Comparison of ENCODE assay signal across 26 cellular contexts in the genomic region with DNA sequence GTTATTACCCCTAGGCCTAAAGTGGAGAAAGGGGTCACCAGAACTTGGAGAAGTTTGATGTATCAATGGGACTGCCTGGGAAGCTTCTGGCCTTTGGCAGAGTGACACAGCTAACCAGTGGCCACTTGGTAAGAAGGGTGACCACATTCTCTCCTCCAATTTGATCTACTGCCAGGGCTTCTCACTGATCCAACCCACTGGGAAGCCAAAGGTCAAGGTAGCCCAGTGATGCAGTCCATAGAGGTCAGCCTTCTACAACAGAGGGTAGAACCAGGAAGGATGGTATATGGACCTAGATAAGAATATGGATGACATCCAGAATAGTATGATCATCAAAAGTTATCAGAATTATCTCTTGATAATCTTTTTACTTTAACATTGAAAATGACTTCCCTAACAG.
DNase-seq lines count a peak whose midpoint lies in the region; ATAC-seq, FAIRE-seq and TF ChIP-seq lines count a peak whose summit lies in the region.
"Had no signal": no experiment of that assay in that cellular context is flagged by ENCODE, and none has a peak within 500 bp of the region (broad histone marks: within the 10 kb centered on the region; RNA-seq: fewer than 3 reads in every experiment).

No MANE protein-coding gene starts in this region.

- TF ChIP-seq CTCF in astrocyte (IDR thresholded peaks at IDR 0.05; ENCODE audit: insufficient read depth, low read depth, low read length) = no peak
- TF ChIP-seq CTCF in HepG2 (CRISPR knock-in tag; IDR thresholded peaks at IDR 0.05) = peak; percentile 8; the same call in 1 of the 2 replicates
- TF ChIP-seq CTCF in progenitor cell of endocrine pancreas (IDR thresholded peaks at IDR 0.05; ENCODE audit: unreplicated experiment) = no peak

- TF ChIP-seq POLR2A in HepG2 (IDR thresholded peaks at IDR 0.05; ENCODE audit: insufficient read depth in 1 of 2, low read depth in 2 of 2, low read length in 2 of 2) = no peak

- H3K79me2 ChIP-seq in astrocyte (ENCODE audit: insufficient read depth, low read length) = no peaks in the 10 kb centered on the region
- H3K79me2 ChIP-seq in HepG2 (ENCODE audit: insufficient read depth, low read length) = no peaks in the 10 kb centered on the region

- H3K4me1 ChIP-seq in astrocyte (ENCODE audit: insufficient read depth, low read length) = peaks cover 10% of the 10 kb centered on the region
- H3K4me1 ChIP-seq in HepG2 (ENCODE audit: insufficient read depth, low read length) = peaks cover 15% of the 10 kb centered on the region

- H3K9me3 Mint-ChIP-seq in astrocyte (ENCODE audit: unreplicated experiment) (no peaks in the 10 kb centered on the region), progenitor cell of endocrine pancreas (ENCODE audit: low read depth) (no peaks in the 10 kb centered on the region)
- H3K9me3 Mint-ChIP-seq: CD4-positive, CD25-positive, alpha-beta regulatory T cell; GM23338 had no signal

- intact Hi-C loops in HepG2 (cut with micrococcal nuclease; ENCODE audit: unreplicated experiment) = no loop called here

- H3K9me3 ChIP-seq in astrocyte (ENCODE audit: insufficient read depth, low read depth, low read length) = no peaks in the 10 kb centered on the region
- no peaks in the 10 kb centered on the region for H3K9me3 ChIP-seq in HepG2 (ENCODE audit: low read length)

- DNase-seq in LHCN-M2 (ENCODE audit: low read depth) (peak; percentile 32), astrocyte (ENCODE audit: low read depth) (no peak), HepG2 (ENCODE audit: low spot score) (peak; percentile 18), renal cortical epithelial cell (ENCODE audit: low read depth) (peak; percentile 53), progenitor cell of endocrine pancreas (ENCODE audit: low spot score, unreplicated experiment) (no peak), AML-193 (lab: John Stamatoyannopoulos, UW) (no peak), NCI-H1417 treated with DMSO at 0.1 percent for 48 hours (lab: John Stamatoyannopoulos, UW) (no peak)
- DNase-seq: CD4-positive, CD25-positive, alpha-beta regulatory T cell; COR-L47; DMS79 treated with DMSO at 0.1 percent for 48 hours; HCEC 1CT; KG1; MV-4-11; NCI-H1105 treated with DMSO at 0.1 percent for 48 hours; NCI-H1694; NCI-H2081; NCI-H2171; NCI-H345; NCI-H524 treated with DMSO at 0.1 percent for 48 hours; NCI-H82; OCI-M1; RPMI8226; SHP77 had no signal

- H3K4me3 Mint-ChIP-seq in astrocyte (ENCODE audit: unreplicated experiment) (no peak overlapping the region), progenitor cell of endocrine pancreas (ENCODE audit: low read depth) (no peak overlapping the region)
- H3K4me3 Mint-ChIP-seq: CD4-positive, CD25-positive, alpha-beta regulatory T cell; GM23338 had no signal

- no peaks in the 10 kb centered on the region for H3K36me3 Mint-ChIP-seq in astrocyte (ENCODE audit: low read depth, unreplicated experiment)
- H3K36me3 Mint-ChIP-seq in progenitor cell of endocrine pancreas (ENCODE audit: insufficient read depth) = no peaks in the 10 kb centered on the region
- H3K36me3 Mint-ChIP-seq: CD4-positive, CD25-positive, alpha-beta regulatory T cell had no signal

- TF ChIP-seq EP300 in HepG2 (IDR thresholded peaks at IDR 0.05; ENCODE audit: low read depth in 2 of 2, low read length in 2 of 2) (no peak), HepG2 (CRISPR knock-in tag; IDR thresholded peaks at IDR 0.05; ENCODE audit: borderline replicate concordance) (no peak)

- in situ Hi-C loops in HepG2 (cut with HindIII; ENCODE audit: extremely low pct_ligation_motif_present, low pct_unique_long_range_greater_than_20kb) = loop anchor here (25.0 kb wide), 1 partner anchor 719 kb away; no protein-coding TSS in a partner anchor

- H3K4me2 ChIP-seq in astrocyte (ENCODE audit: low read length) (no peak overlapping the region), HepG2 (ENCODE audit: low read depth, low read length) (no peak overlapping the region)
- H3K4me2 ChIP-seq: GM23338 had no signal

- H3K4me3 ChIP-seq in astrocyte (ENCODE audit: insufficient read depth, low read depth, low read length) (no peak overlapping the region), HepG2 (replicated peaks in 1 of 3; ENCODE audit: insufficient read depth in 1 of 3, low read depth in 2 of 3, low read length in 3 of 3) (no peak overlapping the region)
- H3K4me3 ChIP-seq: GM23338 had no signal

- peak; percentile 26; the same call in 1 of the 3 replicates for ATAC-seq in HepG2
- ATAC-seq: GM23338 had no signal

- TF ChIP-seq RAD21 in HepG2 (CRISPR knock-in tag; IDR thresholded peaks at IDR 0.05) = no peak

- no peaks in the 10 kb centered on the region for H3K36me3 ChIP-seq in astrocyte (ENCODE audit: insufficient read depth, low read length)
- H3K36me3 ChIP-seq in HepG2 (replicated peaks in 1 of 2; ENCODE audit: control insufficient read depth in 1 of 2, insufficient read depth in 2 of 2, low read length in 2 of 2) = no peaks in the 10 kb centered on the region

- POLR2A ChIA-PET in HepG2 (lab: Yijun Ruan, JAX) = interaction anchor here (0.6 kb wide), 1 partner anchor 787 kb away, joined by 3 read pairs; no protein-coding TSS in a partner anchor

- H3K4me1 Mint-ChIP-seq in astrocyte (ENCODE audit: low read depth, unreplicated experiment) (peaks cover 14% of the 10 kb centered on the region), progenitor cell of endocrine pancreas (ENCODE audit: low read depth) (peaks cover 6% of the 10 kb centered on the region)
- H3K4me1 Mint-ChIP-seq: CD4-positive, CD25-positive, alpha-beta regulatory T cell; GM23338 had no signal

- CTCF ChIA-PET in HepG2 (lab: Yijun Ruan, JAX; ENCODE audit: low intra/inter-chr PET ratio, low total read pairs) = no interaction called here

- H3K27ac ChIP-seq in astrocyte (ENCODE audit: low read depth, low read length) (no peak overlapping the region), HepG2 (ENCODE audit: extremely low read length, insufficient read depth, low read length) (no peak overlapping the region)
- H3K27ac ChIP-seq: HL-60 had no signal

- no peak for FAIRE-seq in astrocyte (lab: Jason Lieb, UNC)
- FAIRE-seq in HepG2 (lab: Jason Lieb, UNC) = no peak
- FAIRE-seq: GM12891 had no signal

- H3K27me3 Mint-ChIP-seq in astrocyte (ENCODE audit: low read depth, unreplicated experiment) = no peaks in the 10 kb centered on the region
- no peaks in the 10 kb centered on the region for H3K27me3 Mint-ChIP-seq in progenitor cell of endocrine pancreas
- H3K27me3 Mint-ChIP-seq: CD4-positive, CD25-positive, alpha-beta regulatory T cell had no signal

- H2AFZ ChIP-seq in astrocyte (ENCODE audit: low read depth, low read length) (no peak overlapping the region), HepG2 (ENCODE audit: low read length) (peak overlapping the region; percentile 24)
- H2AFZ ChIP-seq: GM23338 had no signal

- no peaks in the 10 kb centered on the region for H3K27me3 ChIP-seq in astrocyte (ENCODE audit: insufficient read depth, low read length)
- no peaks in the 10 kb centered on the region for H3K27me3 ChIP-seq in HepG2 (ENCODE audit: control insufficient read depth in 1 of 2, insufficient read depth in 2 of 2, low read length in 2 of 2)

- no peak overlapping the region for H3K9ac ChIP-seq in astrocyte (ENCODE audit: low read length)
- no peak overlapping the region for H3K9ac ChIP-seq in HepG2 (ENCODE audit: insufficient read depth, low read depth, low read length)

- H4K20me1 ChIP-seq in astrocyte (ENCODE audit: insufficient read depth, low read length) (no peaks in the 10 kb centered on the region), HepG2 (ENCODE audit: insufficient read depth, low read length) (no peaks in the 10 kb centered on the region)

- BruUV-seq in HepG2 (replicated peaks; lab: Mats Ljungman, UMichigan) = no TSS peak

- H3K27ac Mint-ChIP-seq in astrocyte (ENCODE audit: unreplicated experiment) (peak overlapping the region; percentile 10), progenitor cell of endocrine pancreas (no peak overlapping the region)
- H3K27ac Mint-ChIP-seq: CD4-positive, CD25-positive, alpha-beta regulatory T cell; GM23338 had no signal

TF ChIP-seq in HepG2, 621 proteins besides CTCF, POLR2A, EP300 and RAD21 (continues in another document):
- TF ChIP-seq TGIF2 (CRISPR knock-in tag; IDR thresholded peaks at IDR 0.05) (no peak), NR2C2 (CRISPR knock-in tag; IDR thresholded peaks at IDR 0.05; ENCODE audit: borderline replicate concordance) (0 out of 2 replicates have a peak, but pooled peaks have one; percentile 17), TCF7 (IDR thresholded peaks at IDR 0.05; ENCODE audit: low read depth) (no peak), ATM (IDR thresholded peaks at IDR 0.05; ENCODE audit: borderline replicate concordance) (no peak), HNF4A (CRISPR knock-in tag; IDR thresholded peaks at IDR 0.05) (peak; percentile 22; the same call in 1 of the 2 replicates), MTF2 (CRISPR knock-in tag; IDR thresholded peaks at IDR 0.05; ENCODE audit: borderline replicate concordance) (no peak), HOXA5 (CRISPR knock-in tag; IDR thresholded peaks at IDR 0.05) (no peak), NFATC3 (CRISPR knock-in tag; IDR thresholded peaks at IDR 0.05) (no peak), ZNF431 (CRISPR knock-in tag; IDR thresholded peaks at IDR 0.05; ENCODE audit: borderline replicate concordance, low read depth) (no peak), PHF20 (CRISPR knock-in tag; IDR thresholded peaks at IDR 0.05) (no peak), ATF1 (CRISPR knock-in tag; IDR thresholded peaks at IDR 0.05) (no peak), STAG1 (CRISPR knock-in tag; IDR thresholded peaks at IDR 0.05) (peak; percentile 5; the same call in 1 of the 2 replicates), CREM (IDR thresholded peaks at IDR 0.05) (no peak), CREM (CRISPR knock-in tag; IDR thresholded peaks at IDR 0.05) (no peak), GATAD2A (CRISPR knock-in tag; IDR thresholded peaks at IDR 0.05) (0 out of 2 replicates have a peak, but pooled peaks have one; percentile 8), ZNF549 (CRISPR knock-in tag; IDR thresholded peaks at IDR 0.05) (no peak), NR2F2 (IDR thresholded peaks at IDR 0.05; ENCODE audit: borderline replicate concordance, low read depth) (no peak; the same call in 1 of the 2 replicates)
- TF ChIP-seq, protein P1, sequence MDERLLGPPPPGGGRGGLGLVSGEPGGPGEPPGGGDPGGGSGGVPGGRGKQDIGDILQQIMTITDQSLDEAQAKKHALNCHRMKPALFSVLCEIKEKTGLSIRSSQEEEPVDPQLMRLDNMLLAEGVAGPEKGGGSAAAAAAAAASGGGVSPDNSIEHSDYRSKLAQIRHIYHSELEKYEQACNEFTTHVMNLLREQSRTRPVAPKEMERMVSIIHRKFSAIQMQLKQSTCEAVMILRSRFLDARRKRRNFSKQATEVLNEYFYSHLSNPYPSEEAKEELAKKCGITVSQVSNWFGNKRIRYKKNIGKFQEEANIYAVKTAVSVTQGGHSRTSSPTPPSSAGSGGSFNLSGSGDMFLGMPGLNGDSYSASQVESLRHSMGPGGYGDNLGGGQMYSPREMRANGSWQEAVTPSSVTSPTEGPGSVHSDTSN (CRISPR knock-in tag; IDR thresholded peaks at IDR 0.05) = no peak
- TF ChIP-seq, protein P2, sequence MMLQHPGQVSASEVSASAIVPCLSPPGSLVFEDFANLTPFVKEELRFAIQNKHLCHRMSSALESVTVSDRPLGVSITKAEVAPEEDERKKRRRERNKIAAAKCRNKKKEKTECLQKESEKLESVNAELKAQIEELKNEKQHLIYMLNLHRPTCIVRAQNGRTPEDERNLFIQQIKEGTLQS (CRISPR knock-in tag; IDR thresholded peaks at IDR 0.05) = no peak

Comparison
In these comparisons a context has a peak if more than half of its experiments do, and no peak if none do; other contexts are left out.
1. DNase-seq: peak in LHCN-M2 (single experiment), HepG2 (single experiment) and renal cortical epithelial cell (single experiment); none in astrocyte (single experiment), progenitor cell of endocrine pancreas (single experiment), AML-193 (0 of 2) and NCI-H1417 treated with DMSO at 0.1 percent for 48 hours (single experiment).